Comparison of ENCODE assay signal across 21 cellular contexts in the genomic region with DNA sequence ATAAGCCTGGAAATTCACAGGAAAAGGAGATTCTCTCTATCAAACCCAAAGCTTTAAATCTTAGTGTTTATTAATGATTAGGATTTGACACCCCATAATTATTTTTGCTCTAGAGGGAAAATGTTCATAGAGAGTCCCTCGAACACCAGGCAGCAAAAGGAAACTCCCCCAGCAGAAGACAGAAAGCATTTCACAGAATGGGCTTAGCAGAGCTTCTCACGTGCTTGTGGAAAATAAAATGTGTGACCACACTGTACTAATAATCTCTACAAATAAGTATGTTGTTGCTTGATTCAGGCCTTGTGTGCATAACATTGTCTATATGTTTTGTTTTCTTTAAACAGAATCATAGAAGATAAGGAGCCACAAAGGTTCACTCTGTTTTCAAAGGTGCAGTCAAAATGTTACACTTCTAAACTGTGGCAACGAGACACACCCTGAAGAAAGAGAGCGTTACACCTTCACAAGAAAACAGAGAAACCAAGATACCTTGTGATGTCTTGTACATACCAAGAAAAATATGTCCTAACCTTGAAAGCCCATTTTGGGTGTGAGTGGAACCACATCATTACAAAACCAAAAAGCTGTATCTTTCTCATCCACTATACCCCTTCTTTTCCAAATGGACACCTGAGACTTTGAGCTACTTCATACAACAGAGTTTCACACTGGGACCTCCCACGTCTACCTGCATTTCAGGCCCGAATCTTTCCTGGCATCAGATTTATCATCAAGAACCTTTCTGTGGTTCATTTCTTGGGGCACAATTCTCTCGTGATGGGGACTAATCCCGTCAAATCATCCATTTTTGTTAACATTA.
DNase-seq lines count a peak whose midpoint lies in the region; ATAC-seq and TF ChIP-seq lines count a peak whose summit lies in the region.
"Had no signal": no experiment of that assay in that cellular context is flagged by ENCODE, and none has a peak within 500 bp of the region (broad histone marks: within the 10 kb centered on the region; RNA-seq: fewer than 3 reads in every experiment).

No MANE protein-coding gene starts in this region.

- H3K36me3 ChIP-seq in OCI-LY7 (ENCODE audit: insufficient read depth, low read length) = no peaks in the 10 kb centered on the region

- H3K9me3 ChIP-seq in OCI-LY7 (ENCODE audit: low read length) = no peaks in the 10 kb centered on the region
- H3K9me3 ChIP-seq: A549 had no signal

- H3K27me3 Mint-ChIP-seq in activated CD4-positive, alpha-beta T cell treated with anti-CD3 and anti-CD28 coated beads, Interleukin-2, amount 10 ng/mL, durations not matched to agents 7 days and 5 days = no peaks in the 10 kb centered on the region
- no peaks in the 10 kb centered on the region for H3K27me3 Mint-ChIP-seq in activated naive CD8-positive, alpha-beta T cell treated with anti-CD3 and anti-CD28 coated beads, Interleukin-2, amount 50 U/mL, for 24 hours
- H3K27me3 Mint-ChIP-seq in mesothelial cell of epicardium (ENCODE audit: low read depth) = no peaks in the 10 kb centered on the region
- no peaks in the 10 kb centered on the region for H3K27me3 Mint-ChIP-seq in MCF 10A (ENCODE audit: insufficient read depth, unreplicated experiment)
- H3K27me3 Mint-ChIP-seq: brain; dendritic cell treated with granulocyte-macrophage colony-stimulating factor and Interleukin-4, amounts not matched to agents 40 ng/mL and 50 ng/mL, for 4 days had no signal

- H3K4me3 ChIP-seq in OCI-LY7 (ENCODE audit: low read depth, low read length, poor library complexity, severe bottlenecking) = no peak overlapping the region
- H3K4me3 ChIP-seq: A549 had no signal

- peak overlapping the region; percentile 40 for H3K4me3 Mint-ChIP-seq in activated CD4-positive, alpha-beta T cell treated with anti-CD3 and anti-CD28 coated beads, Interleukin-2, amount 10 ng/mL, durations not matched to agents 7 days and 5 days
- H3K4me3 Mint-ChIP-seq in activated naive CD8-positive, alpha-beta T cell treated with anti-CD3 and anti-CD28 coated beads, Interleukin-2, amount 50 U/mL, for 24 hours = peak overlapping the region; percentile 45
- peak overlapping the region; percentile 75 for H3K4me3 Mint-ChIP-seq in stimulated activated effector memory CD8-positive, alpha-beta T cell treated with anti-CD3 and anti-CD28 coated beads, Interleukin-12 subunit alpha, Interleukin-12 subunit beta, amount 100 ng/mL, for 72 hours
- H3K4me3 Mint-ChIP-seq in mesothelial cell of epicardium (no peak overlapping the region), MCF 10A (ENCODE audit: unreplicated experiment) (no peak overlapping the region)
- H3K4me3 Mint-ChIP-seq: brain; dendritic cell treated with granulocyte-macrophage colony-stimulating factor and Interleukin-4, amounts not matched to agents 40 ng/mL and 50 ng/mL, for 4 days; type B pancreatic cell had no signal

- peak overlapping the region; percentile 91 for H3K27ac Mint-ChIP-seq in activated CD4-positive, alpha-beta T cell treated with anti-CD3 and anti-CD28 coated beads, Interleukin-2, amount 10 ng/mL, durations not matched to agents 7 days and 5 days
- peak overlapping the region; percentile 88 for H3K27ac Mint-ChIP-seq in activated naive CD8-positive, alpha-beta T cell treated with anti-CD3 and anti-CD28 coated beads, Interleukin-2, amount 50 U/mL, for 24 hours
- peak overlapping the region; percentile 87 for H3K27ac Mint-ChIP-seq in stimulated activated effector memory CD8-positive, alpha-beta T cell treated with anti-CD3 and anti-CD28 coated beads, Interleukin-12 subunit alpha, Interleukin-12 subunit beta, amount 100 ng/mL, for 72 hours
- H3K27ac Mint-ChIP-seq in mesothelial cell of epicardium = no peak overlapping the region
- H3K27ac Mint-ChIP-seq in MCF 10A (ENCODE audit: low read depth, unreplicated experiment) = no peak overlapping the region
- H3K27ac Mint-ChIP-seq: brain; dendritic cell treated with granulocyte-macrophage colony-stimulating factor and Interleukin-4, amounts not matched to agents 40 ng/mL and 50 ng/mL, for 4 days; type B pancreatic cell had no signal

- no peak for ATAC-seq in activated naive CD8-positive, alpha-beta T cell treated with anti-CD3 and anti-CD28 coated beads, Interleukin-2, amount 50 U/mL, for 24 hours
- ATAC-seq in stimulated activated effector memory CD8-positive, alpha-beta T cell treated with anti-CD3 and anti-CD28 coated beads, Interleukin-12 subunit alpha, Interleukin-12 subunit beta, amount 100 ng/mL, for 72 hours = no peak
- ATAC-seq: A549, left lobe of liver had no signal

- BruUV-seq in OCI-LY7 (replicated peaks; lab: Mats Ljungman, UMichigan) (no TSS peak), MCF 10A (replicated peaks; lab: Mats Ljungman, UMichigan) (no TSS peak)

- H3K9me3 Mint-ChIP-seq in activated CD4-positive, alpha-beta T cell treated with anti-CD3 and anti-CD28 coated beads, Interleukin-2, amount 10 ng/mL, durations not matched to agents 7 days and 5 days = peaks cover 10% of the 10 kb centered on the region
- peaks cover 3% of the 10 kb centered on the region for H3K9me3 Mint-ChIP-seq in activated naive CD8-positive, alpha-beta T cell treated with anti-CD3 and anti-CD28 coated beads, Interleukin-2, amount 50 U/mL, for 24 hours
- no peaks in the 10 kb centered on the region for H3K9me3 Mint-ChIP-seq in stimulated activated effector memory CD8-positive, alpha-beta T cell treated with anti-CD3 and anti-CD28 coated beads, Interleukin-12 subunit alpha, Interleukin-12 subunit beta, amount 100 ng/mL, for 72 hours
- H3K9me3 Mint-ChIP-seq in mesothelial cell of epicardium (no peaks in the 10 kb centered on the region), MCF 10A (ENCODE audit: unreplicated experiment) (no peaks in the 10 kb centered on the region)
- H3K9me3 Mint-ChIP-seq: brain; dendritic cell treated with granulocyte-macrophage colony-stimulating factor and Interleukin-4, amounts not matched to agents 40 ng/mL and 50 ng/mL, for 4 days; type B pancreatic cell had no signal

- peak overlapping the region; percentile 18; the same call in 1 of the 2 replicates for H2AFZ ChIP-seq in OCI-LY7 (ENCODE audit: low read length)

- CTCF ChIA-PET in activated CD4-positive, alpha-beta T cell treated with anti-CD3 and anti-CD28 coated beads, Interleukin-2, amount 10 ng/mL, durations not matched to agents 7 days and 5 days (lab: Charles Lee) = interaction anchor here (0.9 to 1.9 kb wide), 7 partner anchors 10 to 226 kb away, joined by 3 to 5 read pairs (median 4); no protein-coding TSS in a partner anchor
- CTCF ChIA-PET in OCI-LY7 (lab: Charles Lee; ENCODE audit: unreplicated experiment) (no interaction called here), MCF 10A (lab: Yijun Ruan, JAX) (no interaction called here)

- TF ChIP-seq CTCF in OCI-LY7 (conservative IDR thresholded peaks at IDR 0.05; ENCODE audit: low read length) (no peak), mesothelial cell of epicardium (IDR thresholded peaks at IDR 0.05; ENCODE audit: unreplicated experiment) (no peak), MCF 10A (IDR thresholded peaks at IDR 0.05; ENCODE audit: unreplicated experiment) (no peak)

- peaks cover 19% of the 10 kb centered on the region for H3K4me1 ChIP-seq in OCI-LY7 (ENCODE audit: insufficient read depth, low read length, poor library complexity, severe bottlenecking)
- H3K4me1 ChIP-seq: A549 had no signal

- peaks cover 73% of the 10 kb centered on the region for H3K4me1 Mint-ChIP-seq in activated CD4-positive, alpha-beta T cell treated with anti-CD3 and anti-CD28 coated beads, Interleukin-2, amount 10 ng/mL, durations not matched to agents 7 days and 5 days
- H3K4me1 Mint-ChIP-seq in activated naive CD8-positive, alpha-beta T cell treated with anti-CD3 and anti-CD28 coated beads, Interleukin-2, amount 50 U/mL, for 24 hours = peaks cover 83% of the 10 kb centered on the region
- peaks cover 55% of the 10 kb centered on the region for H3K4me1 Mint-ChIP-seq in stimulated activated effector memory CD8-positive, alpha-beta T cell treated with anti-CD3 and anti-CD28 coated beads, Interleukin-12 subunit alpha, Interleukin-12 subunit beta, amount 100 ng/mL, for 72 hours
- H3K4me1 Mint-ChIP-seq in mesothelial cell of epicardium (peaks cover 1% of the 10 kb centered on the region), MCF 10A (ENCODE audit: insufficient read depth, unreplicated experiment) (no peaks in the 10 kb centered on the region)
- H3K4me1 Mint-ChIP-seq: brain had no signal

- intact Hi-C loops in OCI-LY7 (cut with micrococcal nuclease; ENCODE audit: unreplicated experiment) = no loop called here
- intact Hi-C loops in MCF 10A (cut with micrococcal nuclease) = no loop called here

- H3K27ac ChIP-seq in OCI-LY7 (ENCODE audit: low read depth, low read length, poor library complexity, severe bottlenecking) = no peak overlapping the region
- H3K27ac ChIP-seq: A549 had no signal

- POLR2A ChIA-PET in activated CD4-positive, alpha-beta T cell treated with anti-CD3 and anti-CD28 coated beads, Interleukin-2, amount 10 ng/mL, durations not matched to agents 7 days and 5 days (lab: Charles Lee) = interaction anchor here (0.8 kb wide), 1 partner anchor 14 kb away, joined by 3 read pairs; no protein-coding TSS in a partner anchor
- POLR2A ChIA-PET in OCI-LY7 (lab: Charles Lee) = no interaction called here
- POLR2A ChIA-PET in MCF 10A (lab: Yijun Ruan, JAX) = interaction anchor here (1.0 kb wide), 1 partner anchor 113 kb away, joined by 3 read pairs; no protein-coding TSS in a partner anchor

- peak; percentile 59 for DNase-seq in activated CD4-positive, alpha-beta T cell treated with anti-CD3 and anti-CD28 coated beads, Interleukin-2, amount 10 ng/mL, durations not matched to agents 7 days and 5 days
- DNase-seq in activated CD4-positive, alpha-beta T cell treated with anti-CD3 and anti-CD28 coated beads, Interleukin-2, amount 50 U/mL, for 48 hours = no peak
- DNase-seq in OCI-LY7 (ENCODE audit: low spot score) (no peak), mesothelial cell of epicardium (ENCODE audit: low spot score in 2 of 2, unreplicated experiment in 2 of 2) (no peak), NCI-H524 (lab: John Stamatoyannopoulos, UW) (no peak), MCF 10A (ENCODE audit: unreplicated experiment) (no peak)
- DNase-seq in activated naive CD8-positive, alpha-beta T cell treated with anti-CD3 and anti-CD28 coated beads, Interleukin-2, amount 50 U/mL, for 24 hours = no peak
- DNase-seq in stimulated activated effector memory CD8-positive, alpha-beta T cell treated with anti-CD3 and anti-CD28 coated beads, Interleukin-12 subunit alpha, Interleukin-12 subunit beta, amount 100 ng/mL, for 72 hours (ENCODE audit: low spot score in 2 of 2) = no peak
- DNase-seq: activated effector memory CD4-positive, alpha-beta T cell treated with Interleukin-2 at 50 U/mL for 16 hours; C1 segment of cervical spinal cord; NCI-H2107; NCI-H526; posterior cingulate gyrus; SIG-M5; stimulated activated CD4-positive, alpha-beta T cell treated with anti-CD3 and anti-CD28 coated beads, Interleukin-4, amount 100 ng/mL, for 4 hours; stimulated activated CD8-positive, alpha-beta memory T cell treated with anti-CD3 and anti-CD28 coated beads, Interleukin-4, amount 100 ng/mL, for 48 hours had no signal

- peak overlapping the region; percentile 10; the same call in 1 of the 2 replicates for H3K4me2 ChIP-seq in OCI-LY7 (ENCODE audit: low read length)
- H3K4me2 ChIP-seq: A549 had no signal

- no peaks in the 10 kb centered on the region for H3K79me2 ChIP-seq in OCI-LY7 (ENCODE audit: insufficient read depth, low read depth, low read length)

- no peaks in the 10 kb centered on the region for H3K9me2 ChIP-seq in OCI-LY7 (ENCODE audit: insufficient read depth, low read length)

- H3K36me3 Mint-ChIP-seq in activated CD4-positive, alpha-beta T cell treated with anti-CD3 and anti-CD28 coated beads, Interleukin-2, amount 10 ng/mL, durations not matched to agents 7 days and 5 days (ENCODE audit: low read depth) = peaks cover 38% of the 10 kb centered on the region
- peaks cover 4% of the 10 kb centered on the region for H3K36me3 Mint-ChIP-seq in activated naive CD8-positive, alpha-beta T cell treated with anti-CD3 and anti-CD28 coated beads, Interleukin-2, amount 50 U/mL, for 24 hours (ENCODE audit: low read depth)
- peaks cover 18% of the 10 kb centered on the region for H3K36me3 Mint-ChIP-seq in stimulated activated effector memory CD8-positive, alpha-beta T cell treated with anti-CD3 and anti-CD28 coated beads, Interleukin-12 subunit alpha, Interleukin-12 subunit beta, amount 100 ng/mL, for 72 hours
- no peaks in the 10 kb centered on the region for H3K36me3 Mint-ChIP-seq in mesothelial cell of epicardium
- no peaks in the 10 kb centered on the region for H3K36me3 Mint-ChIP-seq in MCF 10A (ENCODE audit: insufficient read depth, unreplicated experiment)
- H3K36me3 Mint-ChIP-seq: brain, type B pancreatic cell had no signal

- no peaks in the 10 kb centered on the region for H4K20me1 ChIP-seq in OCI-LY7 (ENCODE audit: insufficient read depth, low read length)

Comparison
In these comparisons a context has a peak if more than half of its experiments do, and no peak if none do; other contexts are left out.
1. H3K27ac Mint-ChIP-seq: peak in activated CD4-positive, alpha-beta T cell treated with anti-CD3 and anti-CD28 coated beads, Interleukin-2, amount 10 ng/mL, durations not matched to agents 7 days and 5 days (single experiment), activated naive CD8-positive, alpha-beta T cell treated with anti-CD3 and anti-CD28 coated beads, Interleukin-2, amount 50 U/mL, for 24 hours (single experiment) and stimulated activated effector memory CD8-positive, alpha-beta T cell treated with anti-CD3 and anti-CD28 coated beads, Interleukin-12 subunit alpha, Interleukin-12 subunit beta, amount 100 ng/mL, for 72 hours (single experiment); none in mesothelial cell of epicardium (single experiment) and MCF 10A (single experiment).
2. H3K4me3 Mint-ChIP-seq: peak in activated CD4-positive, alpha-beta T cell treated with anti-CD3 and anti-CD28 coated beads, Interleukin-2, amount 10 ng/mL, durations not matched to agents 7 days and 5 days (single experiment), activated naive CD8-positive, alpha-beta T cell treated with anti-CD3 and anti-CD28 coated beads, Interleukin-2, amount 50 U/mL, for 24 hours (single experiment) and stimulated activated effector memory CD8-positive, alpha-beta T cell treated with anti-CD3 and anti-CD28 coated beads, Interleukin-12 subunit alpha, Interleukin-12 subunit beta, amount 100 ng/mL, for 72 hours (single experiment); none in mesothelial cell of epicardium (single experiment) and MCF 10A (single experiment).